15 cellular contexts compared by ENCODE assay signal in the genomic region with DNA sequence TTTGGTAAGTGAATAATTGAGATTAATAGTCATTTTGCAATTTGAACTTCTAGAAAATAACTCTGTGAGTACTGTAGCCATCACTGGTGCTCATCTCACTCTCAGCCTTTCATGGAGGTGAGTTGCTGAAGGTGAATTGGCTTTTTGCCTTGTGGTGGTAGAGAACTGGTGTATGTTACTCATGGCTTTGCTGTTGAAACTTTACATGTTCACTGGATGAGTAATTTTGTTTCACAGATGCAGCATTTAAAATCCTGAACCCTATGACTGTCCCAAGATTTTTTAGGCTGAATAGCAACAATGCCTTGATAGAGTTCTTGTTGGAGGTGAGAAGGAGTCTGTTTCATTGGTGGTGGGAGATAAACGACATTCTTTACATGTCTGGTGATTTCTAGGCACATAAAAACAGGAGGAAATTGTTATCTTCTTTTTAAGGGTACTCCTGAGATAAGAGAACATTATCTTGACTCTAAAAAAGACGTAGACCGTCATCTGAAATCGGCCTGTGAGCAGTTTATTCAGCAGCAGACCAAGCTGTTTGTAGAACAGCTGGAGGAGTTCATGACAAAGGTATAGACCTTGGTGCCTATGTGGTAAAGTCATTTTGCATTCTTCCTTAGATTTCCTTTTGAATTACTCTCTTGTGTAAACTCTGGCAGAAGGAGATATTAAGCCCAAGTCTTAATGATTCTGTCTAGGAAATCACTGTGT. TPM values are rescaled to one million over a fixed set of nuclear protein-coding genes. Genes with fewer than 3 reads are reported as not detected.
A peak's percentile ranks its signal among the peaks of the same experiment; 100 is the strongest.
DNase-seq lines count a peak whose midpoint lies in the region; ATAC-seq, FAIRE-seq and TF ChIP-seq lines count a peak whose summit lies in the region.
"Had no signal": no experiment of that assay in that cellular context is flagged by ENCODE, and none has a peak within 500 bp of the region (broad histone marks: within the 10 kb centered on the region; RNA-seq: fewer than 3 reads in every experiment).

No MANE protein-coding gene starts in this region.

- no peaks in the 10 kb centered on the region for H3K4me1 ChIP-seq in neuronal stem cell (ENCODE audit: control insufficient read depth in 2 of 2, insufficient read depth in 1 of 2, low read depth in 1 of 2, low read length in 2 of 2)
- H3K4me1 ChIP-seq: A549, esophagus squamous epithelium had no signal

- no peak overlapping the region for H3K23ac ChIP-seq in neuronal stem cell (ENCODE audit: low read depth, low read length, poor library complexity)

- no peak overlapping the region for H2AFZ ChIP-seq in neuronal stem cell (ENCODE audit: low read length)

- no peak overlapping the region for H2AK5ac ChIP-seq in neuronal stem cell (ENCODE audit: low read depth, low read length)

- no peak overlapping the region for H3K4me2 ChIP-seq in neuronal stem cell (ENCODE audit: insufficient read depth, low read length, poor library complexity, severe bottlenecking)
- H3K4me2 ChIP-seq: A549 had no signal

- no peak overlapping the region for H3K4ac ChIP-seq in neuronal stem cell (ENCODE audit: low read length)

- intact Hi-C loops in activated CD4-positive, alpha-beta memory T cell treated with anti-CD3 and anti-CD28 coated beads for 36 hours (cut with micrococcal nuclease): loop anchor here (10.0 kb wide), 3 partner anchors 54 to 474 kb away; a partner anchor contains a TSS

- no peaks in the 10 kb centered on the region for H3K27me3 Mint-ChIP-seq in activated CD4-positive, alpha-beta memory T cell treated with anti-CD3 and anti-CD28 coated beads for 36 hours
- no peaks in the 10 kb centered on the region for H3K27me3 Mint-ChIP-seq in activated CD4-positive, alpha-beta memory T cell treated with anti-CD3 and anti-CD28 coated beads, Interleukin-2, amount 10 ng/mL, durations not matched to agents 7 days and 5 days
- no peaks in the 10 kb centered on the region for H3K27me3 Mint-ChIP-seq in nephron progenitor cell (ENCODE audit: low read depth, poor library complexity)
- H3K27me3 Mint-ChIP-seq: activated B cell treated with CpG ODN at 0.5 μM for 24 hours had no signal

- TF ChIP-seq CTCF in bronchial epithelial cell (IDR thresholded peaks at IDR 0.05; ENCODE audit: insufficient read depth, low read length, severe bottlenecking) (no peak), nephron progenitor cell (IDR thresholded peaks at IDR 0.05) (no peak)

- DNase-seq in activated CD4-positive, alpha-beta memory T cell treated with anti-CD3 and anti-CD28 coated beads for 36 hours: peak; percentile 15
- no peak for DNase-seq in activated CD4-positive, alpha-beta memory T cell treated with anti-CD3 and anti-CD28 coated beads, Interleukin-2, amount 10 ng/mL, durations not matched to agents 7 days and 5 days
- peak; percentile 65 for DNase-seq in M059J (ENCODE audit: low read depth)
- DNase-seq in bronchial epithelial cell (ENCODE audit: low read depth): peak; percentile 97
- no peak for DNase-seq in nephron progenitor cell
- no peak for DNase-seq in stimulated activated CD4-positive, alpha-beta T cell treated with anti-CD3 and anti-CD28 coated beads, Interleukin-4, amount 100 ng/mL, for 24 hours
- DNase-seq in neuronal stem cell (ENCODE audit: low spot score): no peak
- DNase-seq: activated B cell treated with CpG ODN at 0.5 μM for 24 hours; activated effector memory CD4-positive, alpha-beta T cell treated with anti-CD3 and anti-CD28 coated beads, Interleukin-2, amount 50 U/mL, for 16 hours; esophagus squamous epithelium; NCI-H2171 treated with DMSO at 0.1 percent for 48 hours; upper lobe of left lung had no signal

- no peaks in the 10 kb centered on the region for H3K9me3 ChIP-seq in neuronal stem cell (replicated peaks in 1 of 2; ENCODE audit: control insufficient read depth in 2 of 2, insufficient read depth in 1 of 2, low read depth in 1 of 2, low read length in 2 of 2)
- H3K9me3 ChIP-seq: A549, esophagus squamous epithelium, upper lobe of left lung had no signal

- FAIRE-seq in bronchial epithelial cell (lab: Jason Lieb, UNC): peak; percentile 92
- FAIRE-seq: A549 had no signal

- H3K79me1 ChIP-seq in neuronal stem cell (ENCODE audit: low read depth, low read length): peaks cover 2% of the 10 kb centered on the region

- no peak overlapping the region for H3K4me3 Mint-ChIP-seq in activated CD4-positive, alpha-beta memory T cell treated with anti-CD3 and anti-CD28 coated beads for 36 hours
- H3K4me3 Mint-ChIP-seq in activated CD4-positive, alpha-beta memory T cell treated with anti-CD3 and anti-CD28 coated beads, Interleukin-2, amount 10 ng/mL, durations not matched to agents 7 days and 5 days: no peak overlapping the region
- H3K4me3 Mint-ChIP-seq in nephron progenitor cell: no peak overlapping the region
- H3K4me3 Mint-ChIP-seq: activated B cell treated with CpG ODN at 0.5 μM for 24 hours, mesothelial cell of epicardium had no signal

- no peak overlapping the region for H4K8ac ChIP-seq in neuronal stem cell (ENCODE audit: low read depth, low read length)

- H2BK15ac ChIP-seq in neuronal stem cell (ENCODE audit: low read length): no peak overlapping the region

- H3K4me1 Mint-ChIP-seq in activated CD4-positive, alpha-beta memory T cell treated with anti-CD3 and anti-CD28 coated beads for 36 hours (ENCODE audit: low read depth): peaks cover 35% of the 10 kb centered on the region
- peaks cover 35% of the 10 kb centered on the region for H3K4me1 Mint-ChIP-seq in activated CD4-positive, alpha-beta memory T cell treated with anti-CD3 and anti-CD28 coated beads, Interleukin-2, amount 10 ng/mL, durations not matched to agents 7 days and 5 days
- peaks cover 8% of the 10 kb centered on the region for H3K4me1 Mint-ChIP-seq in nephron progenitor cell
- H3K4me1 Mint-ChIP-seq: activated B cell treated with CpG ODN at 0.5 μM for 24 hours had no signal

- H3K36me3 ChIP-seq in bronchial epithelial cell (ENCODE audit: control insufficient read depth, insufficient read depth, low read length) (peaks cover 12% of the 10 kb centered on the region), neuronal stem cell (replicated peaks in 1 of 2; ENCODE audit: control insufficient read depth in 2 of 2, insufficient read depth in 2 of 2, low read length in 2 of 2) (peaks cover 8 to 83% of the 10 kb centered on the region in 2 donors)

- CTCF ChIA-PET in activated CD4-positive, alpha-beta memory T cell treated with anti-CD3 and anti-CD28 coated beads for 36 hours (lab: Charles Lee): no interaction called here
- CTCF ChIA-PET in activated CD4-positive, alpha-beta memory T cell treated with anti-CD3 and anti-CD28 coated beads, Interleukin-2, amount 10 ng/mL, durations not matched to agents 7 days and 5 days (lab: Charles Lee): interaction anchor here (0.7 to 1.1 kb wide), 2 partner anchors 9 to 148 kb away, joined by 3 read pairs; no protein-coding TSS in a partner anchor

- H3K36me3 Mint-ChIP-seq in activated CD4-positive, alpha-beta memory T cell treated with anti-CD3 and anti-CD28 coated beads for 36 hours: peaks cover 46% of the 10 kb centered on the region
- peaks cover 65% of the 10 kb centered on the region for H3K36me3 Mint-ChIP-seq in activated CD4-positive, alpha-beta memory T cell treated with anti-CD3 and anti-CD28 coated beads, Interleukin-2, amount 10 ng/mL, durations not matched to agents 7 days and 5 days (ENCODE audit: low read depth)
- H3K36me3 Mint-ChIP-seq in nephron progenitor cell (ENCODE audit: low read depth): peaks cover 63% of the 10 kb centered on the region

- H3K18ac ChIP-seq in neuronal stem cell (ENCODE audit: low read length): no peak overlapping the region

- H4K91ac ChIP-seq in neuronal stem cell (ENCODE audit: low read depth, low read length, poor library complexity): no peak overlapping the region

- H3K27ac Mint-ChIP-seq in activated CD4-positive, alpha-beta memory T cell treated with anti-CD3 and anti-CD28 coated beads for 36 hours: peak overlapping the region; percentile 1
- no peak overlapping the region for H3K27ac Mint-ChIP-seq in activated CD4-positive, alpha-beta memory T cell treated with anti-CD3 and anti-CD28 coated beads, Interleukin-2, amount 10 ng/mL, durations not matched to agents 7 days and 5 days
- peak overlapping the region; percentile 66 for H3K27ac Mint-ChIP-seq in nephron progenitor cell
- H3K27ac Mint-ChIP-seq: activated B cell treated with CpG ODN at 0.5 μM for 24 hours, mesothelial cell of epicardium had no signal

- H3K4me3 ChIP-seq in bronchial epithelial cell (ENCODE audit: low read depth, low read length) (no peak overlapping the region), neuronal stem cell (ENCODE audit: low read length in 2 of 2) (no peak overlapping the region)
- H3K4me3 ChIP-seq: A549, esophagus squamous epithelium, upper lobe of left lung had no signal

- no peak overlapping the region for H2BK12ac ChIP-seq in neuronal stem cell (ENCODE audit: low read length)

- H2BK5ac ChIP-seq in neuronal stem cell (ENCODE audit: low read length): no peak overlapping the region

- no peak overlapping the region for H3K14ac ChIP-seq in neuronal stem cell (ENCODE audit: low read length)

- H3K27ac ChIP-seq in neuronal stem cell (replicated peaks; ENCODE audit: low read length): no peak overlapping the region
- H3K27ac ChIP-seq: A549, esophagus squamous epithelium had no signal

- no peak overlapping the region for H3K9ac ChIP-seq in neuronal stem cell (ENCODE audit: low read depth, low read length, poor library complexity)

- H3K9me3 Mint-ChIP-seq in activated CD4-positive, alpha-beta memory T cell treated with anti-CD3 and anti-CD28 coated beads for 36 hours: no peaks in the 10 kb centered on the region
- H3K9me3 Mint-ChIP-seq in activated CD4-positive, alpha-beta memory T cell treated with anti-CD3 and anti-CD28 coated beads, Interleukin-2, amount 10 ng/mL, durations not matched to agents 7 days and 5 days: no peaks in the 10 kb centered on the region
- no peaks in the 10 kb centered on the region for H3K9me3 Mint-ChIP-seq in nephron progenitor cell
- H3K9me3 Mint-ChIP-seq: activated B cell treated with CpG ODN at 0.5 μM for 24 hours, mesothelial cell of epicardium had no signal

- WGBS in neuronal stem cell (ENCODE audit: extremely low coverage in 2 of 2, insufficient read length in 2 of 2, insufficient replicate concordance in 1 of 2), 2 donors: no CpG with 5 or more reads among the region's 4 CpGs

- POLR2A ChIA-PET in activated CD4-positive, alpha-beta memory T cell treated with anti-CD3 and anti-CD28 coated beads for 36 hours (lab: Charles Lee): no interaction called here
- POLR2A ChIA-PET in activated CD4-positive, alpha-beta memory T cell treated with anti-CD3 and anti-CD28 coated beads, Interleukin-2, amount 10 ng/mL, durations not matched to agents 7 days and 5 days (lab: Charles Lee): no interaction called here

- ATAC-seq in HG03439 (IDR thresholded peaks at IDR 0.05; ENCODE audit: unreplicated experiment): no peak
- ATAC-seq: A549 had no signal

- H2BK120ac ChIP-seq in neuronal stem cell (ENCODE audit: low read depth, low read length): no peak overlapping the region

- H3K27me3 ChIP-seq in bronchial epithelial cell (ENCODE audit: control insufficient read depth, insufficient read depth, low read length): no peaks in the 10 kb centered on the region
- H3K27me3 ChIP-seq in neuronal stem cell (ENCODE audit: control insufficient read depth in 3 of 3, insufficient read depth in 3 of 3, low read depth in 1 of 3, low read length in 3 of 3): no peaks in the 10 kb centered on the region
- H3K27me3 ChIP-seq: esophagus squamous epithelium, upper lobe of left lung had no signal

RNA-seq across cellular contexts. Expression of a gene that starts 53.9 kb away (rescaled TPM):
- total RNA-seq in activated CD4-positive, alpha-beta memory T cell treated with anti-CD3 and anti-CD28 coated beads for 36 hours: 10 to 100 TPM; 19.5 to 20.5 TPM
- total RNA-seq in activated CD4-positive, alpha-beta memory T cell treated with anti-CD3 and anti-CD28 coated beads, Interleukin-2, amount 10 ng/mL, durations not matched to agents 7 days and 5 days: 10 to 100 TPM; 24.6 to 26.5 TPM
- 9.6 and 16.3 TPM in 2 replicates for total RNA-seq in M059J (2014; rRNA removed; shearing (Covaris generic))
- 42.2 and 47.4 TPM in 2 replicates for total RNA-seq in bronchial epithelial cell
- polyA plus RNA-seq in neuronal stem cell (2013, experiment 1 of 2): 11.3 TPM
- 9.8 TPM for polyA plus RNA-seq in neuronal stem cell (2013, experiment 2 of 2)

Comparison
In these comparisons a context has a peak if more than half of its experiments do, and no peak if none do; other contexts are left out.
1. DNase-seq: peak in activated CD4-positive, alpha-beta memory T cell treated with anti-CD3 and anti-CD28 coated beads for 36 hours (single experiment), M059J (single experiment) and bronchial epithelial cell (single experiment); none in activated CD4-positive, alpha-beta memory T cell treated with anti-CD3 and anti-CD28 coated beads, Interleukin-2, amount 10 ng/mL, durations not matched to agents 7 days and 5 days (single experiment), nephron progenitor cell (single experiment), stimulated activated CD4-positive, alpha-beta T cell treated with anti-CD3 and anti-CD28 coated beads, Interleukin-4, amount 100 ng/mL, for 24 hours (single experiment) and neuronal stem cell (single experiment).